ENCODE assay signal across 9 cellular contexts in the genomic region with DNA sequence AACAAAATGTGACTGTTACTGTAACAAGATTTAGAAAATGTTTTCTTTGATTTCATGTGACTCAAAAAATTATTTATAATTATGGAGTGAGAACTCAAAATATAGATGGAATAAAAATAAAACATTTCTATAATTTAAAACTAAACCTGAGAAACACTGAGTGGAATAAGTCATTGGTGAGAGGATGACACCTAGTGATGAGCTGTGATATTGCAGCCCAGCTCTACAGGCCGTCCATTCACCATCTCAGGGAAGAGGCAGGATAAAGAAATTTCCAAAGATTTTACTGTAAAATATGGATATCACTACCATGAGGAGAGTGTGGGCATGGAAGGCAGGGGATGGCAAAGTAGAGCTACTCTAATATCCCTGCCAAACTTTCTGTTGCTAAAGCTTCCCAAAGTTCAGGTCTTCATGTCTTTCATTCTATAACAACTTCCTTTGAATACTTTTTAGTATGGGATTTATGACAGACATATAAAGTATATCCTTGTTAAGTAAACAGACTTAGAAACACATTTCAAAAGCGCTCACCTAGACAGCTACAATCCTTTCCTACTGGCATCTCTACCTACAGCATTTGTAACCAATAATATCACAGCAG.
DNase-seq lines count a peak whose midpoint lies in the region; ATAC-seq and TF ChIP-seq lines count a peak whose summit lies in the region.
"Had no signal": no experiment of that assay in that cellular context is flagged by ENCODE, and none has a peak within 500 bp of the region (broad histone marks: within the 10 kb centered on the region; RNA-seq: fewer than 3 reads in every experiment).

No MANE protein-coding gene starts in this region.

- H3K4me3 ChIP-seq in OCI-LY3 (ENCODE audit: low read length) = no peak overlapping the region
- no peak overlapping the region for H3K4me3 ChIP-seq in esophagus squamous epithelium
- no peak overlapping the region for H3K4me3 ChIP-seq in spleen
- H3K4me3 ChIP-seq: SJSA1 had no signal

- no peak overlapping the region for H2AFZ ChIP-seq in OCI-LY3 (ENCODE audit: low read depth, low read length)

- H3K27ac ChIP-seq in OCI-LY3 (ENCODE audit: low read length) = no peak overlapping the region
- no peak overlapping the region for H3K27ac ChIP-seq in esophagus squamous epithelium
- H3K27ac ChIP-seq in spleen = no peak overlapping the region
- H3K27ac ChIP-seq: SJSA1 had no signal

- H3K4me1 ChIP-seq in OCI-LY3 (ENCODE audit: low read length) (peaks cover 43% of the 10 kb centered on the region), esophagus squamous epithelium (peaks cover 0 to 15% (median 0%) of the 10 kb centered on the region in 3 donors), spleen (peaks cover 0 to 27% (median 2%) of the 10 kb centered on the region in 6 donors)
- H3K4me1 ChIP-seq: SJSA1 had no signal

- peaks cover 26% of the 10 kb centered on the region; the same call in 1 of the 2 replicates for H4K20me1 ChIP-seq in OCI-LY3 (ENCODE audit: insufficient read depth, low read length)

- peaks cover 11% of the 10 kb centered on the region for H3K36me3 ChIP-seq in OCI-LY3 (replicated peaks; ENCODE audit: low read depth, low read length)
- peaks cover 0 to 31% (median 0%) of the 10 kb centered on the region in 3 donors for H3K36me3 ChIP-seq in esophagus squamous epithelium
- H3K36me3 ChIP-seq in spleen = peaks cover 0 to 39% (median 6%) of the 10 kb centered on the region in 6 donors

- H3K4me2 ChIP-seq in OCI-LY3 (ENCODE audit: low read length) = no peak overlapping the region

- intact Hi-C loops in esophagus squamous epithelium (cut with DNase I) (no loop called here), spleen (cut with DNase I; ENCODE audit: low total_unique reads) (no loop called here)

- TF ChIP-seq POLR2A in esophagus squamous epithelium (IDR thresholded peaks at IDR 0.05) (no peak), spleen (IDR thresholded peaks at IDR 0.05) (no peak)

- peak; percentile 34 for DNase-seq in activated CD4-positive, alpha-beta T cell treated with anti-CD3 and anti-CD28 coated beads for 48 hours
- no peak for DNase-seq in activated CD4-positive, alpha-beta T cell treated with anti-CD3 and anti-CD28 coated beads for 4 hours
- DNase-seq in esophagus squamous epithelium (lab: John Stamatoyannopoulos, UW) (no peak), spleen (no peak), nucleus accumbens (lab: John Stamatoyannopoulos, UW) (no peak)

- TF ChIP-seq CTCF in OCI-LY3 (IDR thresholded peaks at IDR 0.05; ENCODE audit: low read depth, low read length) (peak; percentile 79), esophagus squamous epithelium (IDR thresholded peaks at IDR 0.05) (peak in 5 of 6 experiments; percentile 17 to 82 (median 51)), spleen (IDR thresholded peaks at IDR 0.05 in 8 of 11, conservative IDR thresholded peaks at IDR 0.05 in 3 of 11) (peak; percentile 30 to 84 (median 63))

- H3K27me3 ChIP-seq in OCI-LY3 (ENCODE audit: low read depth, low read length) = peaks cover 6% of the 10 kb centered on the region; the same call in 1 of the 2 replicates
- no peaks in the 10 kb centered on the region for H3K27me3 ChIP-seq in esophagus squamous epithelium
- no peaks in the 10 kb centered on the region for H3K27me3 ChIP-seq in spleen (replicated peaks in 1 of 7)
- H3K27me3 ChIP-seq: SJSA1 had no signal

- no peak overlapping the region for H3K9ac ChIP-seq in OCI-LY3 (ENCODE audit: low read length)

- H3K9me3 ChIP-seq in OCI-LY3 (ENCODE audit: insufficient read depth, low read length) (peaks cover 6% of the 10 kb centered on the region; the same call in 1 of the 2 replicates), esophagus squamous epithelium (peaks cover 0 to 11% (median 11%) of the 10 kb centered on the region in 3 donors), spleen (peaks cover 3 to 26% (median 18%) of the 10 kb centered on the region in 8 donors)

- ATAC-seq in HG02571 (IDR thresholded peaks at IDR 0.05; ENCODE audit: unreplicated experiment) = no peak
- no peak for ATAC-seq in HG03439 (IDR thresholded peaks at IDR 0.05; ENCODE audit: unreplicated experiment)

- 85 to 94% methylated on average over 2 of the region's 2 CpGs for WGBS in esophagus squamous epithelium, 2 donors
- WGBS in spleen, 5 donors = 86 to 96% (median 89%) methylated on average over 2 of the region's 2 CpGs

- 0 out of 2 replicates have a peak, but pooled peaks cover 3% of the 10 kb centered on the region for H3K79me2 ChIP-seq in OCI-LY3 (ENCODE audit: low read length)
